ENCODE assay signal across 8 cellular contexts in the genomic region with DNA sequence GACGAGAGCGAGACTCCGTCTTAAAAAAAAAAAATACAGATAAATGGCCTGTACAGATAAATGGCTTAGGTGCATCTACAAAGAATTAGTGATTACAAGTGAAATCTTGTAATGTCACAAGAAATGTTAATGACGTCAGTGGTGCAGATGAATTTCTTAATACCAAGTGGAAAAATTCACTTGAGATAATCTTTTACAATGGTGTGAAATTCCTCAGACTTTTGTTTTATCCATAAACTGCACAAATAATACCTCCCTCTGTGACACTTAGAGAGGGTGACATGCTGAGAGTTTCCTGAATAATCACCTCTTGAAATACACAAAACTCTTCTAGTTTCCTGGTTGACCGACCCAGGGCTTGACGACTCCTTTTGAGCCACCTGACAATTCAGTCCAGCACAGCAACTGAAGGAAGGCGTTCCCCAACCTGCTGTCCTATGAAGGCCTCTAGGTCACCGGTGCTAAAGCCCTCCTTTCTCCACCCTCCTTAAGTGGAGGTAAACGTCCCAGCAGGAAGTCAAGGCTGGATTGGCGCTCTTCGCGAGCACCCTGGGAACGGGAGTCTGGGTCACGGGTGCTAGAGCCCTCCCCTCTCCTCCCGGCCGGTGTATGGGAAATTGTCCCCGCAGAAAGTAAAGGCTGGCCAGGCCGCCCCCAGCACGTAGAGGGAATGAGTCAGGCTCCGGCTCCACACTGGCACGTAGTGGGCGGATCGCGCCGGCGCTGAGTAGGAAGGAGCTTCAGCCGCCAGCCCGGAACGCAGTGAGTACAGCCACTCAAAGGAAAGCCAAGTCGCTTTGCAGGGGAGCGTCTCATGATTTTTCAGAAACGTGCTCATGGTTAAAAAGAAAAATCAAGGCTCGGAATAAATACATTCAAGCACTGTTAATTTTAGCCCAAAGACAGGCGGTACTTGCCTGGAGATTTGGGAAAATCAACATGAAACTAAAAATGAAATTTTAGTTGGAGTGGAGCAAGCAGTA. TPM values are rescaled to one million over a fixed set of nuclear protein-coding genes. Genes with fewer than 3 reads are reported as not detected.
A peak's percentile ranks its signal among the peaks of the same experiment; 100 is the strongest.
DNase-seq lines count a peak whose midpoint lies in the region; ATAC-seq and TF ChIP-seq lines count a peak whose summit lies in the region.

A gene (plus strand): TSS at position 662 of the 983 bp plus-strand sequence. CDS start 2,182 bp downstream, outside the sequence.

- TF ChIP-seq POLR2A in gastrocnemius medialis (IDR thresholded peaks at IDR 0.05), result peak; percentile 34 to 55

- H3K27me3 ChIP-seq in mammary epithelial cell (ENCODE audit: insufficient read depth, low read length) (no peaks in the 10 kb centered on the region), gastrocnemius medialis (no peaks in the 10 kb centered on the region)

- H2AFZ ChIP-seq in mammary epithelial cell (ENCODE audit: low read depth, low read length), result peak within 1 kb of the TSS; percentile 90

- H3K4me2 ChIP-seq in mammary epithelial cell (ENCODE audit: insufficient read depth, low read depth, low read length), result peak within 1 kb of the TSS; percentile 95

- peaks cover 8% of the 10 kb centered on the region for H3K36me3 Mint-ChIP-seq in Calu3 (ENCODE audit: insufficient read depth, unreplicated experiment)
- peaks cover 3% of the 10 kb centered on the region for H3K36me3 Mint-ChIP-seq in T-helper 17 cell (ENCODE audit: low read depth)

- H3K9me3 Mint-ChIP-seq in Calu3 (ENCODE audit: low read depth, unreplicated experiment), result no peaks in the 10 kb centered on the region

- CTCF ChIA-PET in Calu3 (lab: Charles Lee), result interaction anchor here (0.8 to 1.0 kb wide), 2 partner anchors 11 to 17 kb away, joined by 3 to 4 read pairs; no protein-coding TSS in a partner anchor
- CTCF ChIA-PET in mammary epithelial cell (lab: Charles Lee; ENCODE audit: low non-redundant PET), result interaction anchor here (0.7 to 1.0 kb wide), 2 partner anchors 17 to 39 kb away, joined by 4 to 7 read pairs; no protein-coding TSS in a partner anchor

- peak within 1 kb of the TSS; percentile 82 for H3K4me3 Mint-ChIP-seq in Calu3 (ENCODE audit: low read depth, unreplicated experiment)
- peak within 1 kb of the TSS; percentile 75 for H3K4me3 Mint-ChIP-seq in T-helper 17 cell

- H4K20me1 ChIP-seq in mammary epithelial cell (ENCODE audit: insufficient read depth, low read length), result no peaks in the 10 kb centered on the region

- peak within 1 kb of the TSS; percentile 59 for H3K27ac ChIP-seq in mammary epithelial cell (ENCODE audit: insufficient read depth, low read depth, low read length)
- peak within 1 kb of the TSS; percentile 81 to 91 (median 84) for H3K27ac ChIP-seq in gastrocnemius medialis

- H3K4me1 Mint-ChIP-seq in Calu3 (ENCODE audit: low read depth, unreplicated experiment), result no peaks in the 10 kb centered on the region
- peaks cover 7% of the 10 kb centered on the region for H3K4me1 Mint-ChIP-seq in T-helper 17 cell

- H3K36me3 ChIP-seq in mammary epithelial cell (ENCODE audit: insufficient read depth, low read length) (no peaks in the 10 kb centered on the region), gastrocnemius medialis (no peaks in the 10 kb centered on the region)

- DNase-seq in Calu3 (peak; percentile 87), HS-5 (ENCODE audit: low read depth) (peak; percentile 43), T-helper 17 cell (no peak), mammary epithelial cell (peak; percentile 87), iPS-NIHi11 (ENCODE audit: low spot score) (peak; percentile 88), gastrocnemius medialis (peak; percentile 73 to 88), NCI-H146 treated with DMSO at 0.1 percent for 48 hours (lab: John Stamatoyannopoulos, UW; ENCODE audit: unreplicated experiment) (no peak)

- H3K4me1 ChIP-seq in mammary epithelial cell (ENCODE audit: insufficient read depth, low read length) (peaks cover 8% of the 10 kb centered on the region), gastrocnemius medialis (peaks cover 9 to 12% of the 10 kb centered on the region in 2 donors)

- intact Hi-C loops in Calu3 (cut with micrococcal nuclease; ENCODE audit: unreplicated experiment), result no loop called here
- intact Hi-C loops in mammary epithelial cell (cut with micrococcal nuclease), result no loop called here
- intact Hi-C loops in gastrocnemius medialis (cut with DNase I; ENCODE audit: low total_unique reads), result loop anchor here (2.0 kb wide), 1 partner anchor 17 kb away; no protein-coding TSS in a partner anchor

- H3K9me3 ChIP-seq in T-helper 17 cell (ENCODE audit: control insufficient read depth, low read length, poor library complexity, severe bottlenecking), result no peaks in the 10 kb centered on the region
- no peaks in the 10 kb centered on the region for H3K9me3 ChIP-seq in mammary epithelial cell (replicated peaks; ENCODE audit: insufficient read depth, low read length)
- no peaks in the 10 kb centered on the region for H3K9me3 ChIP-seq in gastrocnemius medialis

- in situ Hi-C loops in mammary epithelial cell (cut with MboI; ENCODE audit: low sequenced_read_pairs in 2 of 2), result no loop called here
- in situ Hi-C loops in gastrocnemius medialis (cut with MboI; ENCODE audit: low sequenced_read_pairs in 4 of 4), result no loop called here

- no peaks in the 10 kb centered on the region for H3K79me2 ChIP-seq in mammary epithelial cell (ENCODE audit: insufficient read depth, low read length)

- dilution Hi-C loops in mammary epithelial cell (cut with HindIII; ENCODE audit: low sequenced_read_pairs), result no loop called here

- H3K4me3 ChIP-seq in mammary epithelial cell (replicated peaks in 1 of 3; ENCODE audit: insufficient read depth in 1 of 3, low read depth in 2 of 3, low read length in 3 of 3), result peak within 1 kb of the TSS; percentile 38 to 75 (median 58)
- peak within 1 kb of the TSS; percentile 54 to 71 (median 62) for H3K4me3 ChIP-seq in gastrocnemius medialis

- ATAC-seq in GM21390 (IDR thresholded peaks at IDR 0.05; ENCODE audit: unreplicated experiment) (peak; percentile 87), T-helper 17 cell (peak; percentile 81), gastrocnemius medialis (peak; percentile 96)

- WGBS in mammary epithelial cell (ENCODE audit: low coverage, missing lambda C conversion rate), result 18% methylated on average over 16 of the region's 34 CpGs

- BruUV-seq in Calu3 (replicated peaks; lab: Mats Ljungman, UMichigan), result TSS peak; percentile 53
- BruUV-seq in mammary epithelial cell (replicated peaks; lab: Mats Ljungman, UMichigan), result TSS peak; percentile 26

- H3K27ac Mint-ChIP-seq in Calu3 (ENCODE audit: unreplicated experiment) (peak within 1 kb of the TSS; percentile 91), T-helper 17 cell (no peak within 1 kb of the TSS)

- TF ChIP-seq CTCF in Calu3 (IDR thresholded peaks at IDR 0.05; ENCODE audit: unreplicated experiment), result no peak
- TF ChIP-seq CTCF in mammary epithelial cell (conservative IDR thresholded peaks at IDR 0.05 in 1 of 2, IDR thresholded peaks at IDR 0.05 in 1 of 2; ENCODE audit: extremely low read depth in 1 of 2, insufficient read depth in 1 of 2, low read depth in 1 of 2, low read length in 2 of 2), result peak in 1 of 2 donors; percentile 24
- peak in 1 of 5 experiments; percentile 6 for TF ChIP-seq CTCF in gastrocnemius medialis (IDR thresholded peaks at IDR 0.05 in 4 of 5, conservative IDR thresholded peaks at IDR 0.05 in 1 of 5)

- peak within 1 kb of the TSS; percentile 77 for H3K9ac ChIP-seq in mammary epithelial cell (ENCODE audit: insufficient read depth, low read length)

- H3K27me3 Mint-ChIP-seq in Calu3 (ENCODE audit: unreplicated experiment) (no peaks in the 10 kb centered on the region), T-helper 17 cell (peaks cover 34% of the 10 kb centered on the region)

RNA-seq across cellular contexts. Expression of the gene that starts here (rescaled TPM):
- 6.0 and 11.8 TPM in 2 replicates for total RNA-seq in Calu3 (2022)
- total RNA-seq in T-helper 17 cell, result under 1 TPM in 1 of 2 donors, not detected in 1; 0.50 TPM
- 10 to 100 TPM in 1 of 2 donors, 1 to 10 TPM in 1; 7.9 to 21.5 TPM for total RNA-seq in mammary epithelial cell
- 4.1 TPM for polyA plus RNA-seq in mammary epithelial cell
- polyA minus RNA-seq in mammary epithelial cell, result 13.7 TPM
- 1 to 10 TPM in 3 of 4 donors, under 1 TPM in 1; 0.51 to 2.9 (median 2.3) TPM for total RNA-seq in gastrocnemius medialis

Comparison
In these comparisons a context has a peak if more than half of its experiments do, and no peak if none do; other contexts are left out.
1. Peak in ATAC-seq in T-helper 17 cell; RNA of the gene not detected or under 1 TPM.
2. DNase-seq: peak in Calu3 (single experiment), HS-5 (single experiment), mammary epithelial cell (single experiment), iPS-NIHi11 (single experiment) and gastrocnemius medialis (2 of 2); none in T-helper 17 cell (0 of 3) and NCI-H146 treated with DMSO at 0.1 percent for 48 hours (single experiment).
3. Peak in every context shown above with its lines, with median percentiles within 50 percentile points of each other: ATAC-seq.